11 cellular contexts compared by ENCODE assay signal in the genomic region with DNA sequence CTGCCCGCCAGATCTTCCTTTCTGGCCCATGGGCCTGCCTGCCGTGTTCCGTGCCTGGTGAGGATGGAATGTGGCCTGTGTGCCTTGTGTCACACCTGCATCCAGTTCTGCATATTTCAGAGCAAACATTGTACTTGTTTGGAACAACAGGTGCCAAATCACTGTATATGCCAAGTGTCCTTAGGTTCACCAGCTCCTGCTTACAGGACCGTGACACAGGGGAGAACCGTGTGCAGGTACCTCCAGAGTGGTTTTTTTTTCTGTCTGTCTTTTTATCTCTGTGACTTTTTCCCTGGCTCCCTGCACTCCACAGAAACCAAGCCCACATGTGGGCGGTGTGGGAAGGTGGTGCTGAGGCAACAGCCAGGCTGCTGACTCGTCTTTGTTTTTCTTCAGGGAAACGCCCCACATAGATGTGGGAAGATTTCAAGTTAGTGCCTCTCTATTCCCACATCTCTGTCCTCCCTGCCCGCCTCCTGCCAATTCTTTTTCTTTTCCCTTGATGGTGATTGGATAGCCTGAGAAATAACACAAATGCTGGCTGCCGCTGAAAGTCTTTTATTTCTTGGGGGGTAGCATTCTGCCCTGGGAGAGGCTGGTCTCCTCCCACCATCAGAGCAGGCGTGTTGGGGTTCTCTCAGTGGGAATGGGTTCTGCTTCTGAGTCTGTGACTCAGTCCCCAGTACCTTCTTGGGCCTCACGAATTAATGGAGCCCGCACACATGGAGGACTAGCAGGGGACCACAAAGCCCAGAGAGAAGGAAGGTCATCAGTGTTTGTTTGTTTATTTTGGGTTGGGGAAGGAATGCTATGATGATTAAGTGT. TPM values are rescaled to one million over a fixed set of nuclear protein-coding genes. Genes with fewer than 3 reads are reported as not detected.
DNase-seq lines count a peak whose midpoint lies in the region; FAIRE-seq and TF ChIP-seq lines count a peak whose summit lies in the region.
"Had no signal": no experiment of that assay in that cellular context is flagged by ENCODE, and none has a peak within 500 bp of the region (broad histone marks: within the 10 kb centered on the region; RNA-seq: fewer than 3 reads in every experiment).

No MANE protein-coding gene starts in this region.

- H2AK5ac ChIP-seq in H1 (ENCODE audit: low read depth, low read length) (no peak overlapping the region), neuronal stem cell (ENCODE audit: low read depth, low read length) (no peak overlapping the region)

- H3K4me3 Mint-ChIP-seq in CD8-positive, alpha-beta memory T cell = no peak overlapping the region

- no peak overlapping the region for H3K14ac ChIP-seq in H1 (ENCODE audit: insufficient read length)
- no peak overlapping the region for H3K14ac ChIP-seq in neuronal stem cell (ENCODE audit: low read length)

- H2BK120ac ChIP-seq in H1 (replicated peaks; ENCODE audit: low read depth, low read length) (no peak overlapping the region), neuronal stem cell (ENCODE audit: low read depth, low read length) (no peak overlapping the region)

- intact Hi-C loops in uterus (cut with DNase I; ENCODE audit: low total_unique reads) = no loop called here

- H3K56ac ChIP-seq in H1 (replicated peaks; ENCODE audit: insufficient read length, low read depth, low read length) = no peak overlapping the region

- H3K9me3 ChIP-seq in H1 (ENCODE audit: insufficient read depth in 2 of 2, low read depth in 1 of 2, low read length in 1 of 2) (no peaks in the 10 kb centered on the region), neuronal stem cell (replicated peaks in 1 of 2; ENCODE audit: control insufficient read depth in 2 of 2, insufficient read depth in 1 of 2, low read depth in 1 of 2, low read length in 2 of 2) (no peaks in the 10 kb centered on the region), uterus (no peaks in the 10 kb centered on the region)
- no peaks in the 10 kb centered on the region for H3K9me3 ChIP-seq in CD8-positive, alpha-beta memory T cell (ENCODE audit: low read length)

- H4K91ac ChIP-seq in H1 (replicated peaks; ENCODE audit: insufficient read length, low read length) = no peak overlapping the region
- H4K91ac ChIP-seq in neuronal stem cell (ENCODE audit: low read depth, low read length, poor library complexity) = no peak overlapping the region

- H3K23ac ChIP-seq in H1 (ENCODE audit: insufficient read length) (no peak overlapping the region), neuronal stem cell (ENCODE audit: low read depth, low read length, poor library complexity) (no peak overlapping the region)

- no peaks in the 10 kb centered on the region for H3K4me1 Mint-ChIP-seq in CD8-positive, alpha-beta memory T cell

- H3K4me1 ChIP-seq in ACC112 (ENCODE audit: control insufficient read depth, insufficient read depth, low read length, unreplicated experiment) (peaks cover 53% of the 10 kb centered on the region), H1 (replicated peaks in 1 of 4; ENCODE audit: control insufficient read depth in 3 of 4, insufficient read depth in 4 of 4, low read length in 3 of 4) (no peaks in the 10 kb centered on the region), neuronal stem cell (ENCODE audit: control insufficient read depth in 2 of 2, insufficient read depth in 1 of 2, low read depth in 1 of 2, low read length in 2 of 2) (peaks cover 20 to 21% of the 10 kb centered on the region in 2 donors), uterus (no peaks in the 10 kb centered on the region)
- no peaks in the 10 kb centered on the region for H3K4me1 ChIP-seq in CD8-positive, alpha-beta memory T cell (ENCODE audit: insufficient read depth, low read length)

- H3K79me1 ChIP-seq in H1 (ENCODE audit: low read depth, low read length) (no peaks in the 10 kb centered on the region), neuronal stem cell (ENCODE audit: low read depth, low read length) (no peaks in the 10 kb centered on the region)

- peaks cover 12 to 17% of the 10 kb centered on the region in 2 donors for H3K27me3 Mint-ChIP-seq in CD8-positive, alpha-beta memory T cell

- TF ChIP-seq CTCF in H1 (IDR thresholded peaks at IDR 0.05; ENCODE audit: control extremely low read depth in 1 of 3, insufficient read depth in 1 of 3, low read depth in 1 of 3, low read length in 3 of 3) (no peak), uterus (IDR thresholded peaks at IDR 0.05) (no peak)

- WGBS in H1 (ENCODE audit: extremely low coverage in 1 of 2, insufficient coverage in 1 of 2, insufficient read length in 1 of 2, insufficient replicate concordance in 2 of 2, low coverage in 1 of 2, low lambda C conversion rate in 2 of 2, missing lambda C conversion rate in 1 of 2), 2 experiments = 85% methylated on average over 13 of the region's 13 CpGs; no CpG with 5 or more reads in 1 of the 2 experiments
- WGBS in neuronal stem cell (ENCODE audit: extremely low coverage in 2 of 2, insufficient read length in 2 of 2, insufficient replicate concordance in 1 of 2), 2 donors = no CpG with 5 or more reads among the region's 13 CpGs

- H2BK5ac ChIP-seq in H1 (ENCODE audit: low read depth, low read length) = no peak overlapping the region
- no peak overlapping the region for H2BK5ac ChIP-seq in neuronal stem cell (ENCODE audit: low read length)

- POLR2A ChIA-PET in H1 (lab: Charles Lee; ENCODE audit: partially characterized antibody) = interaction anchor here (0.6 kb wide), 1 partner anchor 88 kb away, joined by 5 read pairs; no protein-coding TSS in a partner anchor
- POLR2A ChIA-PET in CD8-positive, alpha-beta memory T cell (lab: Charles Lee) = no interaction called here

- H2BK15ac ChIP-seq in H1 (ENCODE audit: low read length) = 0 out of 2 replicates have a peak overlapping the region, but pooled peaks have one; percentile 31
- no peak overlapping the region for H2BK15ac ChIP-seq in neuronal stem cell (ENCODE audit: low read length)

- CTCF ChIA-PET in H1 (lab: Charles Lee; ENCODE audit: partially characterized antibody) = interaction anchor here (0.6 to 4.2 kb wide), 8 partner anchors 11 to 171 kb away, joined by 3 to 61 read pairs (median 4); no protein-coding TSS in a partner anchor
- CTCF ChIA-PET in CD8-positive, alpha-beta memory T cell (lab: Charles Lee) = interaction anchor here (1.1 to 2.2 kb wide), 2 partner anchors 10 to 11 kb away, joined by 3 to 11 read pairs; no protein-coding TSS in a partner anchor

- FAIRE-seq in H1 (lab: Jason Lieb, UNC) = no peak

- H3K4me2 ChIP-seq in H1 (ENCODE audit: insufficient read depth in 1 of 2, low read depth in 2 of 2, low read length in 2 of 2) = no peak overlapping the region
- H3K4me2 ChIP-seq in neuronal stem cell (ENCODE audit: insufficient read depth, low read length, poor library complexity, severe bottlenecking) = no peak overlapping the region

- peak; percentile 39 for DNase-seq in HT1080 (ENCODE audit: low read depth)
- no peak for DNase-seq in H1 (ENCODE audit: low read depth in 1 of 2, low spot score in 2 of 2)
- no peak for DNase-seq in neuronal stem cell (ENCODE audit: low spot score)
- DNase-seq in CD8-positive, alpha-beta memory T cell = no peak
- DNase-seq in NCI-H82 (lab: John Stamatoyannopoulos, UW) = no peak
- DNase-seq in NCI-H510A (lab: John Stamatoyannopoulos, UW) = no peak
- no peak for DNase-seq in uterus
- DNase-seq: activated effector memory CD4-positive, alpha-beta T cell treated with Interleukin-2 at 50 U/mL for 16 hours; C1 segment of cervical spinal cord had no signal

- H4K5ac ChIP-seq in H1 (ENCODE audit: insufficient read length, low read depth, low read length) = no peak overlapping the region

- TF ChIP-seq POLR2A in H1 (IDR thresholded peaks at IDR 0.05; ENCODE audit: control extremely low read depth in 1 of 2, low read depth in 2 of 2, low read length in 2 of 2) = no peak
- TF ChIP-seq POLR2A in uterus (IDR thresholded peaks at IDR 0.05) = no peak

- H2AFZ ChIP-seq in ACC112 (ENCODE audit: low read length, unreplicated experiment) = peak overlapping the region; percentile 21
- H2AFZ ChIP-seq in H1 (ENCODE audit: low read length) = no peak overlapping the region
- H2AFZ ChIP-seq in neuronal stem cell (ENCODE audit: low read length) = peak overlapping the region; percentile 2

- H2BK20ac ChIP-seq in H1 (ENCODE audit: low read length) = no peak overlapping the region

- H3K36me3 ChIP-seq in ACC112 (ENCODE audit: insufficient read depth, low read length) (no peaks in the 10 kb centered on the region), H1 (ENCODE audit: control insufficient read depth in 2 of 4, insufficient read depth in 4 of 4, low read length in 3 of 4) (peaks cover 0 to 2% (median 0%) of the 10 kb centered on the region in 4 experiments; a peak in 1 of 8 replicates), neuronal stem cell (replicated peaks in 1 of 2; ENCODE audit: control insufficient read depth in 2 of 2, insufficient read depth in 2 of 2, low read length in 2 of 2) (no peaks in the 10 kb centered on the region), uterus (no peaks in the 10 kb centered on the region)
- no peaks in the 10 kb centered on the region for H3K36me3 ChIP-seq in CD8-positive, alpha-beta memory T cell (ENCODE audit: insufficient read depth, low read length)

- TF ChIP-seq EP300 in H1 (IDR thresholded peaks at IDR 0.05; ENCODE audit: borderline replicate concordance in 1 of 2, low read depth in 2 of 2, low read length in 2 of 2) = no peak

- H3K79me2 ChIP-seq in ACC112 (ENCODE audit: control insufficient read depth, insufficient read depth, low read length, unreplicated experiment) (no peaks in the 10 kb centered on the region), H1 (ENCODE audit: control insufficient read depth in 1 of 2, insufficient read depth in 2 of 2, low read length in 2 of 2) (no peaks in the 10 kb centered on the region)

- H3K27me3 ChIP-seq in ACC112 (ENCODE audit: insufficient read depth, low read length) = no peaks in the 10 kb centered on the region
- no peaks in the 10 kb centered on the region for H3K27me3 ChIP-seq in H1 (replicated peaks in 1 of 4; ENCODE audit: control insufficient read depth in 3 of 4, extremely low read depth in 1 of 4, insufficient read depth in 3 of 4, low read length in 3 of 4)
- no peaks in the 10 kb centered on the region for H3K27me3 ChIP-seq in neuronal stem cell (ENCODE audit: control insufficient read depth in 3 of 3, insufficient read depth in 3 of 3, low read depth in 1 of 3, low read length in 3 of 3)
- no peaks in the 10 kb centered on the region for H3K27me3 ChIP-seq in CD8-positive, alpha-beta memory T cell (ENCODE audit: insufficient read depth, low read length, poor library complexity, severe bottlenecking)
- no peaks in the 10 kb centered on the region for H3K27me3 ChIP-seq in uterus
- H3K27me3 ChIP-seq: dorsolateral prefrontal cortex had no signal

- H3K4me3 ChIP-seq in ACC112 (ENCODE audit: low read depth, low read length) (no peak overlapping the region; the same call in 1 of the 2 replicates), H1 (ENCODE audit: extremely low read depth in 1 of 4, insufficient read depth in 2 of 4, low read depth in 3 of 4, low read length in 4 of 4) (no peak overlapping the region), neuronal stem cell (ENCODE audit: low read length in 2 of 2) (no peak overlapping the region), uterus (no peak overlapping the region)
- H3K4me3 ChIP-seq in CD8-positive, alpha-beta memory T cell (ENCODE audit: low read length) = no peak overlapping the region
- H3K4me3 ChIP-seq: dorsolateral prefrontal cortex had no signal

- H3K9ac ChIP-seq in H1 (replicated peaks in 1 of 4; ENCODE audit: extremely low read depth in 1 of 4, low read depth in 3 of 4, low read length in 3 of 4) (no peak overlapping the region; a peak in 1 of 7 replicates), neuronal stem cell (ENCODE audit: low read depth, low read length, poor library complexity) (no peak overlapping the region)

- TF ChIP-seq RAD21 in H1 (IDR thresholded peaks at IDR 0.05 in 1 of 2, conservative IDR thresholded peaks at IDR 0.05 in 1 of 2; ENCODE audit: low read depth in 2 of 2, low read length in 2 of 2) = no peak

- H3K4ac ChIP-seq in H1 (replicated peaks; ENCODE audit: insufficient read length, low read depth, low read length) = no peak overlapping the region
- no peak overlapping the region for H3K4ac ChIP-seq in neuronal stem cell (ENCODE audit: low read length)

- H4K8ac ChIP-seq in H1 (ENCODE audit: extremely low read depth, insufficient read depth, low read length) (no peak overlapping the region), neuronal stem cell (ENCODE audit: low read depth, low read length) (no peak overlapping the region)

- H3K27ac Mint-ChIP-seq in CD8-positive, alpha-beta memory T cell = no peak overlapping the region

- H3K27ac ChIP-seq in ACC112 (ENCODE audit: low read depth, low read length) (peak overlapping the region; percentile 50), H1 (ENCODE audit: low read depth, low read length) (no peak overlapping the region), neuronal stem cell (replicated peaks; ENCODE audit: low read length) (no peak overlapping the region), uterus (no peak overlapping the region)
- no peak overlapping the region for H3K27ac ChIP-seq in CD8-positive, alpha-beta memory T cell (ENCODE audit: low read depth, low read length)

- H3K18ac ChIP-seq in H1 (ENCODE audit: extremely low read depth, low read length) (no peak overlapping the region; the same call in 1 of the 2 replicates), neuronal stem cell (ENCODE audit: low read length) (peak overlapping the region; percentile 24)

- no peaks in the 10 kb centered on the region for H3K9me3 Mint-ChIP-seq in CD8-positive, alpha-beta memory T cell

- no peaks in the 10 kb centered on the region for H3K23me2 ChIP-seq in H1 (ENCODE audit: low read depth, low read length)

- H3K36me3 Mint-ChIP-seq in CD8-positive, alpha-beta memory T cell = no peaks in the 10 kb centered on the region

- H4K20me1 ChIP-seq in H1 (replicated peaks in 1 of 2; ENCODE audit: control insufficient read depth in 1 of 2, insufficient read depth in 2 of 2, low read length in 2 of 2) = no peaks in the 10 kb centered on the region

- H2BK12ac ChIP-seq in H1 (ENCODE audit: low read depth, low read length) (0 out of 2 replicates have a peak overlapping the region, but pooled peaks have one; percentile 60), neuronal stem cell (ENCODE audit: low read length) (no peak overlapping the region)

RNA-seq across cellular contexts. Expression of gene GRHL1, which starts 21.3 kb away (rescaled TPM):
- 0.11 and 0.17 TPM in 2 replicates for total RNA-seq in HT1080 (2014; rRNA removed; shearing (Covaris generic))
- polyA plus RNA-seq in HT1080 (2015; cell fraction: cytosol; rRNA removed) = 0.06 and 0.42 TPM in 2 replicates
- polyA plus RNA-seq in HT1080 (2015; cell fraction: nucleus; rRNA removed) = 0.44 and 0.53 TPM in 2 replicates
- 2.8 and 3.6 TPM in 2 replicates for total RNA-seq in H1 (2021; fragmentation: NEBNext Ultra II Directional; extraction: Animal tissue kit (Norgen Biotek cat#: 25700))
- polyA plus RNA-seq in H1 (2011; rRNA removed) = 1.3 and 1.6 TPM in 2 replicates
- 2.1 TPM for polyA plus RNA-seq in H1 (2011; cell fraction: cytosol; rRNA removed)
- 4.1 TPM for polyA plus RNA-seq in H1 (2011; cell fraction: nucleus; rRNA removed)
- polyA plus RNA-seq in H1 (2012, experiment 1 of 2) = 1.9 to 3.2 TPM (median 2.5 TPM) in 4 replicates
- polyA plus RNA-seq in H1 (2012, experiment 2 of 2) = 0.34 TPM
- 1.7 TPM for polyA plus RNA-seq in H1 (2013, experiment 1 of 2)
- 1.9 TPM for polyA plus RNA-seq in H1 (2013, experiment 2 of 2)
- 8.0 and 8.7 TPM in 2 replicates for polyA minus RNA-seq in H1 (2011; rRNA and poly(A)+ RNA removed)
- polyA minus RNA-seq in H1 (2011; cell fraction: cytosol; rRNA and poly(A)+ RNA removed) = 5.2 TPM
- polyA minus RNA-seq in H1 (2011; cell fraction: nucleus; rRNA and poly(A)+ RNA removed) = 8.1 TPM
- 1.8 TPM for polyA plus RNA-seq in neuronal stem cell (2013, experiment 1 of 2)
- polyA plus RNA-seq in neuronal stem cell (2013, experiment 2 of 2) = 1.9 TPM
- under 1 TPM; 0.88 to 0.93 TPM for total RNA-seq in CD8-positive, alpha-beta memory T cell
- 0.12 TPM for polyA plus RNA-seq in CD8-positive, alpha-beta memory T cell
- 1 to 10 TPM in 2 of 4 donors, under 1 TPM in 2; 0.24 to 2.8 (median 1.4) TPM for total RNA-seq in uterus
